In genomic region chr19:18253716-18254115, GRCh38 we compare ENCODE assay signal across 11 cellular contexts. TPM values are rescaled to one million over a fixed set of nuclear protein-coding genes. Genes with fewer than 3 reads are reported as not detected.
DNase-seq lines count a peak whose midpoint lies in the region; ATAC-seq and TF ChIP-seq lines count a peak whose summit lies in the region.
"Had no signal": no experiment of that assay in that cellular context is flagged by ENCODE, and none has a peak within 500 bp of the region (broad histone marks: within the 10 kb centered on the region; RNA-seq: fewer than 3 reads in every experiment).

No MANE protein-coding gene starts in this region.

- H3K27me3 ChIP-seq in lower lobe of right lung (ENCODE audit: low read depth) (no peaks in the 10 kb centered on the region), GM23338 (ENCODE audit: insufficient read depth) (no peaks in the 10 kb centered on the region)

- peak overlapping the region; percentile 27 for H3K27ac ChIP-seq in lower lobe of right lung
- H3K27ac ChIP-seq in GM23338 (ENCODE audit: low read depth): no peak overlapping the region
- H3K27ac ChIP-seq: brain microvascular endothelial cell had no signal

- peaks cover 8% of the 10 kb centered on the region for H3K4me1 Mint-ChIP-seq in GM23338

- no peaks in the 10 kb centered on the region for H3K9me3 ChIP-seq in lower lobe of right lung

- H3K4me3 ChIP-seq in lower lobe of right lung (no peak overlapping the region), GM23338 (no peak overlapping the region)

- H3K27ac Mint-ChIP-seq in GM23338: no peak overlapping the region

- no peaks in the 10 kb centered on the region for H3K9me2 ChIP-seq in GM23338 (ENCODE audit: insufficient read depth)

- no peak overlapping the region for H3K4me3 Mint-ChIP-seq in GM23338

- DNase-seq in left ventricle myocardium superior (no peak), left cardiac atrium (no peak), SKM-1 treated with dmso at 0.1 percent for 144 hours (lab: John Stamatoyannopoulos, UW; ENCODE audit: unreplicated experiment) (peak; percentile 59), lower lobe of right lung (peak; percentile 59), GM23338 (ENCODE audit: low spot score) (no peak)
- DNase-seq: ACHN, brain microvascular endothelial cell, NCI-H2227 treated with DMSO at 0.1 percent for 48 hours had no signal

- no peak overlapping the region for H2AFZ ChIP-seq in GM23338

- H3K27me3 Mint-ChIP-seq in GM23338 (ENCODE audit: insufficient read depth, low read depth, poor library complexity): peaks cover 12% of the 10 kb centered on the region

- H4K20me1 ChIP-seq in GM23338 (replicated peaks; ENCODE audit: insufficient read depth): no peaks in the 10 kb centered on the region

- intact Hi-C loops in left ventricle myocardium superior (cut with micrococcal nuclease) (no loop called here), left cardiac atrium (cut with DNase I) (loop anchor here (5.0 kb wide), 2 partner anchors 41 to 141 kb away; no protein-coding TSS in a partner anchor), lower lobe of right lung (cut with DNase I) (loop anchor here (10.0 kb wide), 1 partner anchor 49 kb away; the partner anchor contains the start of gene RAB3A)

- no peaks in the 10 kb centered on the region for H3K9me3 Mint-ChIP-seq in GM23338

- TF ChIP-seq CTCF in lower lobe of right lung (IDR thresholded peaks at IDR 0.05) (no peak), GM23338 (conservative IDR thresholded peaks at IDR 0.05; ENCODE audit: low read depth in 2 of 2) (no peak)

- peak; percentile 36 for ATAC-seq in left ventricle myocardium superior
- no peak for ATAC-seq in left cardiac atrium
- ATAC-seq in lower lobe of right lung: peak; percentile 66 to 78
- ATAC-seq in HG02623 (IDR thresholded peaks at IDR 0.05; ENCODE audit: unreplicated experiment): no peak
- no peak for ATAC-seq in GM21381 (IDR thresholded peaks at IDR 0.05; ENCODE audit: unreplicated experiment)
- ATAC-seq in HG02678 (IDR thresholded peaks at IDR 0.05; ENCODE audit: unreplicated experiment): no peak
- no peak for ATAC-seq in GM23338

- H3K36me3 ChIP-seq in lower lobe of right lung (peaks cover 8% of the 10 kb centered on the region), GM23338 (ENCODE audit: insufficient read depth) (no peaks in the 10 kb centered on the region)
- H3K36me3 ChIP-seq: brain microvascular endothelial cell had no signal

- H3K4me2 ChIP-seq in GM23338: no peak overlapping the region

- no peaks in the 10 kb centered on the region for H3K79me2 ChIP-seq in GM23338 (replicated peaks; ENCODE audit: insufficient read depth)

- H3K4me1 ChIP-seq in lower lobe of right lung (peaks cover 20% of the 10 kb centered on the region), GM23338 (ENCODE audit: insufficient read depth) (peaks cover 12% of the 10 kb centered on the region; the same call in 1 of the 2 replicates)

- H3K36me3 Mint-ChIP-seq in GM23338 (ENCODE audit: low read depth): no peaks in the 10 kb centered on the region

- peaks cover 7% of the 10 kb centered on the region for H3F3A ChIP-seq in GM23338 (replicated peaks; ENCODE audit: low read depth)

TF ChIP-seq in GM23338, 12 proteins besides CTCF, POLR2A, EP300 and RAD21:
- no peak for TF ChIP-seq EZH2phosphoT487 (IDR thresholded peaks at IDR 0.05; ENCODE audit: unreplicated experiment)
- no peak for TF ChIP-seq POLR2AphosphoS5 (IDR thresholded peaks at IDR 0.05; ENCODE audit: low read depth)
- TF ChIP-seq ETS1 (IDR thresholded peaks at IDR 0.05): no peak
- TF ChIP-seq STAT1 (IDR thresholded peaks at IDR 0.05; ENCODE audit: unreplicated experiment): no peak
- no peak for TF ChIP-seq EZH2 (IDR thresholded peaks at IDR 0.05; ENCODE audit: low read depth, unreplicated experiment)
- TF ChIP-seq ZNF331 (CRISPR knock-in tag; IDR thresholded peaks at IDR 0.05; ENCODE audit: low read depth): no peak
- TF ChIP-seq ZNF114 (CRISPR knock-in tag; IDR thresholded peaks at IDR 0.05): no peak
- TF ChIP-seq JUNB (IDR thresholded peaks at IDR 0.05; ENCODE audit: unreplicated experiment): no peak
- no peak for TF ChIP-seq NANOG (IDR thresholded peaks at IDR 0.05; ENCODE audit: borderline replicate concordance)
TF ChIP-seq in GM23338: peak in this region for 0.

RNA-seq across cellular contexts. Expression of gene IQCN, which starts 20.5 kb away (rescaled TPM):
- total RNA-seq in left ventricle myocardium superior: 0.57 TPM
- 1 to 10 TPM in 1 of 2 donors, under 1 TPM in 1; 0.91 to 1.3 TPM for total RNA-seq in left cardiac atrium
- total RNA-seq in lower lobe of right lung: 4.1 TPM
- total RNA-seq in GM23338 (2014; rRNA removed; shearing (Covaris generic)): 0.35 and 0.89 TPM in 2 replicates
- polyA plus RNA-seq in GM23338 (2016; fragmentation: Nextera tagmentation; extraction: Ambion mirVana): 0.10 TPM in 1 of 2 replicates, not detected in the other

RNA-seq across cellular contexts. Expression of gene PDE4C, which starts 27.5 kb away (rescaled TPM):
- total RNA-seq in left ventricle myocardium superior: 1.2 TPM
- under 1 TPM in 1 of 2 donors, not detected in 1; 0.55 TPM for total RNA-seq in left cardiac atrium
- 9.6 TPM for total RNA-seq in lower lobe of right lung
- 3.6 and 7.1 TPM in 2 replicates for total RNA-seq in GM23338 (2014; rRNA removed; shearing (Covaris generic))
- 1.6 and 2.5 TPM in 2 replicates for polyA plus RNA-seq in GM23338 (2016; fragmentation: Nextera tagmentation; extraction: Ambion mirVana)

RNA-seq across cellular contexts. Expression of gene JUND, which starts 27.7 kb away (rescaled TPM):
- 89.2 TPM for total RNA-seq in left ventricle myocardium superior
- 100 to 1,000 TPM; 122 to 169 TPM for total RNA-seq in left cardiac atrium
- 150 TPM for total RNA-seq in lower lobe of right lung
- 154 and 181 TPM in 2 replicates for total RNA-seq in GM23338 (2014; rRNA removed; shearing (Covaris generic))
- 40.0 and 52.5 TPM in 2 replicates for polyA plus RNA-seq in GM23338 (2016; fragmentation: Nextera tagmentation; extraction: Ambion mirVana)

RNA-seq across cellular contexts. Expression of gene RAB3A, which starts 49.9 kb away (rescaled TPM):
- total RNA-seq in left ventricle myocardium superior: 35.5 TPM
- 10 to 100 TPM; 23.8 to 29.2 TPM for total RNA-seq in left cardiac atrium
- total RNA-seq in lower lobe of right lung: 2.7 TPM
- total RNA-seq in GM23338 (2014; rRNA removed; shearing (Covaris generic)): 9.7 and 11.6 TPM in 2 replicates
- 20.3 and 24.1 TPM in 2 replicates for polyA plus RNA-seq in GM23338 (2016; fragmentation: Nextera tagmentation; extraction: Ambion mirVana)

Comparison
In these comparisons a context has a peak if more than half of its experiments do, and no peak if none do; other contexts are left out.
1. ATAC-seq: peak in left ventricle myocardium superior (single experiment) and lower lobe of right lung (2 of 2); none in left cardiac atrium (0 of 2), HG02623 (single experiment), GM21381 (single experiment), HG02678 (single experiment) and GM23338 (single experiment).
2. DNase-seq: peak in SKM-1 treated with dmso at 0.1 percent for 144 hours (single experiment) and lower lobe of right lung (single experiment); none in left ventricle myocardium superior (single experiment), left cardiac atrium (single experiment) and GM23338 (single experiment).